In genomic region chr16:81095653-81095952, GRCh38 we compare ENCODE assay signal across 8 cellular contexts. TPM values are rescaled to one million over a fixed set of nuclear protein-coding genes. Genes with fewer than 3 reads are reported as not detected.
DNase-seq lines count a peak whose midpoint lies in the region; ATAC-seq lines count a peak whose summit lies in the region.

No MANE protein-coding gene starts in this region.

- H3K9me3 Mint-ChIP-seq in central memory CD8-positive, alpha-beta T cell: no peaks in the 10 kb centered on the region
- peaks cover 0 to 4% (median 0%) of the 10 kb centered on the region in 9 donors for H3K9me3 Mint-ChIP-seq in naive thymus-derived CD8-positive, alpha-beta T cell

- H3K36me3 Mint-ChIP-seq in central memory CD8-positive, alpha-beta T cell (ENCODE audit: insufficient read depth): no peaks in the 10 kb centered on the region
- peaks cover 0 to 3% (median 0%) of the 10 kb centered on the region in 3 donors for H3K36me3 Mint-ChIP-seq in naive thymus-derived CD8-positive, alpha-beta T cell

- H3K4me1 Mint-ChIP-seq in central memory CD8-positive, alpha-beta T cell: peaks cover 6% of the 10 kb centered on the region
- H3K4me1 Mint-ChIP-seq in naive thymus-derived CD8-positive, alpha-beta T cell: peaks cover 3 to 14% (median 10%) of the 10 kb centered on the region in 4 donors

- no peaks in the 10 kb centered on the region for H3K27me3 Mint-ChIP-seq in central memory CD8-positive, alpha-beta T cell
- H3K27me3 Mint-ChIP-seq in naive thymus-derived CD8-positive, alpha-beta T cell: no peaks in the 10 kb centered on the region

- POLR2A ChIA-PET in naive thymus-derived CD8-positive, alpha-beta T cell (lab: Charles Lee): no interaction called here

- no peak overlapping the region for H3K27ac Mint-ChIP-seq in central memory CD8-positive, alpha-beta T cell (ENCODE audit: low read depth)
- H3K27ac Mint-ChIP-seq in naive thymus-derived CD8-positive, alpha-beta T cell: peak overlapping the region in 1 of 10 donors; percentile 66

- no peak for DNase-seq in central memory CD8-positive, alpha-beta T cell (ENCODE audit: low spot score in 2 of 2)
- no peak for DNase-seq in naive thymus-derived CD8-positive, alpha-beta T cell
- DNase-seq in DMS79 (lab: John Stamatoyannopoulos, UW) (no peak), hippocampal formation (lab: John Stamatoyannopoulos, UW) (no peak), SIG-M5 treated with dmso at 0.1 percent for 504 hours (lab: John Stamatoyannopoulos, UW; ENCODE audit: unreplicated experiment) (no peak)

- ATAC-seq in GM19395 (IDR thresholded peaks at IDR 0.05; ENCODE audit: unreplicated experiment): peak; percentile 8
- ATAC-seq in HG03571 (IDR thresholded peaks at IDR 0.05; ENCODE audit: unreplicated experiment): peak; percentile 4
- ATAC-seq in central memory CD8-positive, alpha-beta T cell (replicated peaks; ENCODE audit: extremely low read depth, poor library complexity, severe bottlenecking): no peak
- ATAC-seq in naive thymus-derived CD8-positive, alpha-beta T cell: no peak
- no peak for ATAC-seq in HG03521 (IDR thresholded peaks at IDR 0.05; ENCODE audit: unreplicated experiment)

- peak overlapping the region; percentile 52 for H3K4me3 Mint-ChIP-seq in central memory CD8-positive, alpha-beta T cell
- H3K4me3 Mint-ChIP-seq in naive thymus-derived CD8-positive, alpha-beta T cell: peak overlapping the region; percentile 65 to 86 (median 74)

RNA-seq across cellular contexts. Expression of gene GCSH, which starts 0.6 kb away (rescaled TPM):
- total RNA-seq in naive thymus-derived CD8-positive, alpha-beta T cell: 10 to 100 TPM in 1 of 2 experiments, 1 to 10 TPM in 1; 6.5 to 11.9 TPM
- polyA plus RNA-seq in naive thymus-derived CD8-positive, alpha-beta T cell: 10 to 100 TPM; 13.5 to 15.8 (median 14.4) TPM

RNA-seq across cellular contexts. Expression of gene C16orf46, which starts 18.6 kb away (rescaled TPM):
- total RNA-seq in naive thymus-derived CD8-positive, alpha-beta T cell: under 1 TPM in 1 of 2 experiments, not detected in 1; 0.55 TPM
- polyA plus RNA-seq in naive thymus-derived CD8-positive, alpha-beta T cell: under 1 TPM; 0.14 to 0.23 (median 0.16) TPM

RNA-seq across cellular contexts. Expression of gene ATMIN, which starts 60.0 kb away (rescaled TPM):
- total RNA-seq in naive thymus-derived CD8-positive, alpha-beta T cell: 10 to 100 TPM; 40.5 to 48.1 TPM
- 10 to 100 TPM; 21.6 to 41.4 (median 27.7) TPM for polyA plus RNA-seq in naive thymus-derived CD8-positive, alpha-beta T cell

Comparison
In these comparisons a context has a peak if more than half of its experiments do, and no peak if none do; other contexts are left out.
1. ATAC-seq: peak in GM19395 (single experiment) and HG03571 (single experiment); none in central memory CD8-positive, alpha-beta T cell (single experiment), naive thymus-derived CD8-positive, alpha-beta T cell (0 of 2) and HG03521 (single experiment).